In genomic region chr18:9839211-9839610, GRCh38 we compare ENCODE assay signal across 22 cellular contexts. TPM values are rescaled to one million over a fixed set of nuclear protein-coding genes. Genes with fewer than 3 reads are reported as not detected.
DNase-seq lines count a peak whose midpoint lies in the region; ATAC-seq and TF ChIP-seq lines count a peak whose summit lies in the region.
"Had no signal": no experiment of that assay in that cellular context is flagged by ENCODE, and none has a peak within 500 bp of the region (broad histone marks: within the 10 kb centered on the region; RNA-seq: fewer than 3 reads in every experiment).

No MANE protein-coding gene starts in this region.

- no peaks in the 10 kb centered on the region for H3K9me3 Mint-ChIP-seq in endodermal cell
- no peaks in the 10 kb centered on the region for H3K9me3 Mint-ChIP-seq in effector memory CD8-positive, alpha-beta T cell
- H3K9me3 Mint-ChIP-seq: activated CD8-positive, alpha-beta T cell treated with anti-CD3 and anti-CD28 coated beads for 36 hours had no signal

- CTCF ChIA-PET in PC-9 (lab: Charles Lee), result no interaction called here

- 90 to 99% methylated on average over 8 of the region's 8 CpGs for WGBS in endodermal cell (ENCODE audit: insufficient coverage in 1 of 2, insufficient read length in 1 of 2), 2 experiments
- 94 to 99% methylated on average over 7 to 8 of the region's 8 CpGs for WGBS in mesodermal cell (ENCODE audit: insufficient coverage in 2 of 2), 2 experiments

- H3K27me3 ChIP-seq in PC-9 (ENCODE audit: insufficient read depth, low read depth), result no peaks in the 10 kb centered on the region
- no peaks in the 10 kb centered on the region for H3K27me3 ChIP-seq in endodermal cell (ENCODE audit: control insufficient read depth, insufficient read depth, low read length, poor library complexity, severe bottlenecking)
- no peaks in the 10 kb centered on the region for H3K27me3 ChIP-seq in skeletal muscle tissue (ENCODE audit: control insufficient read depth in 3 of 3, insufficient read depth in 3 of 3, low read length in 3 of 3)
- H3K27me3 ChIP-seq: gastrocnemius medialis had no signal

- no peak for DNase-seq in PC-9
- DNase-seq in endodermal cell, result no peak
- no peak for DNase-seq in stimulated activated naive CD4-positive, alpha-beta T cell (lab: John Stamatoyannopoulos, UW)
- no peak for DNase-seq in effector memory CD8-positive, alpha-beta T cell
- DNase-seq: activated CD8-positive, alpha-beta T cell treated with anti-CD3 and anti-CD28 coated beads for 36 hours; aorta; C1 segment of cervical spinal cord; central memory CD4-positive, alpha-beta T cell; gastrocnemius medialis; GDM1; KBM-7; stimulated activated CD4-positive, alpha-beta T cell treated with anti-CD3 and anti-CD28 coated beads, Interleukin-2, amount 100 ng/mL, for 24 hours; T-helper 2 cell had no signal

- H3K4me3 Mint-ChIP-seq in endodermal cell, result no peak overlapping the region
- H3K4me3 Mint-ChIP-seq in effector memory CD8-positive, alpha-beta T cell, result no peak overlapping the region
- H3K4me3 Mint-ChIP-seq: activated CD8-positive, alpha-beta T cell treated with anti-CD3 and anti-CD28 coated beads for 36 hours; activated naive CD8-positive, alpha-beta T cell had no signal

- H3K79me2 ChIP-seq in PC-9 (ENCODE audit: low read depth), result no peaks in the 10 kb centered on the region

- H3K9me3 ChIP-seq in PC-9 (ENCODE audit: insufficient read depth, low read depth) (no peaks in the 10 kb centered on the region), endodermal cell (ENCODE audit: control insufficient read depth, low read length) (no peaks in the 10 kb centered on the region), mesodermal cell (ENCODE audit: control insufficient read depth, low read length) (no peaks in the 10 kb centered on the region), skeletal muscle tissue (ENCODE audit: control insufficient read depth in 3 of 3, low read length in 3 of 3) (no peaks in the 10 kb centered on the region)
- H3K9me3 ChIP-seq: gastrocnemius medialis, prostate gland had no signal

- intact Hi-C loops in PC-9 (cut with micrococcal nuclease; ENCODE audit: unreplicated experiment), result no loop called here

- H3K36me3 ChIP-seq in PC-9 (ENCODE audit: low read depth) (no peaks in the 10 kb centered on the region), endodermal cell (ENCODE audit: control insufficient read depth, insufficient read depth, low read length) (no peaks in the 10 kb centered on the region), mesodermal cell (ENCODE audit: control insufficient read depth, insufficient read depth, low read length) (peaks cover 60% of the 10 kb centered on the region), skeletal muscle tissue (ENCODE audit: control insufficient read depth in 3 of 3, insufficient read depth in 3 of 3, low read length in 3 of 3) (no peaks in the 10 kb centered on the region)
- H3K36me3 ChIP-seq: gastrocnemius medialis, prostate gland had no signal

- H3K4me3 ChIP-seq in PC-9, result no peak overlapping the region
- no peak overlapping the region for H3K4me3 ChIP-seq in endodermal cell (ENCODE audit: low read length)
- no peak overlapping the region for H3K4me3 ChIP-seq in mesodermal cell (ENCODE audit: extremely low read depth, insufficient read depth, low read length, poor library complexity, severe bottlenecking)
- no peak overlapping the region for H3K4me3 ChIP-seq in skeletal muscle tissue (ENCODE audit: low read length in 3 of 3)
- H3K4me3 ChIP-seq: gastrocnemius medialis, prostate gland, SK-N-MC had no signal

- H3K27ac Mint-ChIP-seq in endodermal cell, result peak overlapping the region; percentile 92
- H3K27ac Mint-ChIP-seq in effector memory CD8-positive, alpha-beta T cell, result peak overlapping the region in 1 of 2 donors; percentile 30
- H3K27ac Mint-ChIP-seq: activated CD8-positive, alpha-beta T cell treated with anti-CD3 and anti-CD28 coated beads for 36 hours; activated naive CD8-positive, alpha-beta T cell had no signal

- ATAC-seq in effector memory CD8-positive, alpha-beta T cell (replicated peaks), result no peak
- no peak for ATAC-seq in GM18520 (IDR thresholded peaks at IDR 0.05; ENCODE audit: unreplicated experiment)
- ATAC-seq: activated CD8-positive, alpha-beta T cell treated with anti-CD3 and anti-CD28 coated beads for 36 hours had no signal

- BruUV-seq in PC-9 (replicated peaks; lab: Mats Ljungman, UMichigan), result no TSS peak

- H3K9me2 ChIP-seq in PC-9 (ENCODE audit: insufficient read depth), result no peaks in the 10 kb centered on the region

- peaks cover 18% of the 10 kb centered on the region for H3F3A ChIP-seq in PC-9 (ENCODE audit: insufficient read depth, low read depth)

- no peaks in the 10 kb centered on the region for H3K36me3 Mint-ChIP-seq in endodermal cell (ENCODE audit: low read depth)
- no peaks in the 10 kb centered on the region for H3K36me3 Mint-ChIP-seq in effector memory CD8-positive, alpha-beta T cell (ENCODE audit: insufficient read depth)
- H3K36me3 Mint-ChIP-seq: activated naive CD8-positive, alpha-beta T cell had no signal

- H2AFZ ChIP-seq in PC-9, result no peak overlapping the region

- no peaks in the 10 kb centered on the region for H4K20me1 ChIP-seq in PC-9 (ENCODE audit: insufficient read depth)

- H3K27ac ChIP-seq in PC-9, result peak overlapping the region; percentile 39; the same call in 1 of the 2 replicates
- no peak overlapping the region for H3K27ac ChIP-seq in endodermal cell (ENCODE audit: low read depth, low read length)
- H3K27ac ChIP-seq in mesodermal cell (ENCODE audit: low read depth, low read length, severe bottlenecking), result peak overlapping the region; percentile 75
- H3K27ac ChIP-seq in skeletal muscle tissue (ENCODE audit: low read depth, low read length), result peak overlapping the region; percentile 82
- H3K27ac ChIP-seq: prostate gland, RWPE1, SK-N-MC had no signal

- H3K27me3 Mint-ChIP-seq in endodermal cell (ENCODE audit: insufficient read depth), result peaks cover 2% of the 10 kb centered on the region
- H3K27me3 Mint-ChIP-seq in effector memory CD8-positive, alpha-beta T cell, result peaks cover 28 to 53% of the 10 kb centered on the region in 2 donors

- H3K9ac ChIP-seq in endodermal cell (ENCODE audit: extremely low read depth, low read length, poor library complexity, severe bottlenecking), result no peak overlapping the region
- peak overlapping the region in 2 of 3 donors; percentile 51 to 52 for H3K9ac ChIP-seq in skeletal muscle tissue (ENCODE audit: low read depth in 1 of 3, low read length in 3 of 3)

- H3K4me1 ChIP-seq in PC-9 (replicated peaks; ENCODE audit: insufficient read depth) (peaks cover 42% of the 10 kb centered on the region), endodermal cell (ENCODE audit: control insufficient read depth, insufficient read depth, low read length) (peaks cover 10% of the 10 kb centered on the region), mesodermal cell (ENCODE audit: control insufficient read depth, insufficient read depth, low read length, poor library complexity, severe bottlenecking) (peaks cover 19% of the 10 kb centered on the region), skeletal muscle tissue (ENCODE audit: control insufficient read depth in 3 of 3, insufficient read depth in 3 of 3, low read length in 3 of 3) (peaks cover 38 to 66% (median 51%) of the 10 kb centered on the region in 3 donors)
- H3K4me1 ChIP-seq: prostate gland had no signal

- 0 out of 2 replicates have a peak overlapping the region, but pooled peaks have one; percentile 33 for H3K4me2 ChIP-seq in PC-9

- TF ChIP-seq CTCF in PC-9 (conservative IDR thresholded peaks at IDR 0.05) (no peak), endodermal cell (conservative IDR thresholded peaks at IDR 0.05) (no peak)

- H3K4me1 Mint-ChIP-seq in endodermal cell, result peaks cover 42% of the 10 kb centered on the region
- H3K4me1 Mint-ChIP-seq in effector memory CD8-positive, alpha-beta T cell (ENCODE audit: low read depth in 2 of 2), result no peaks in the 10 kb centered on the region

- POLR2A ChIA-PET in PC-9 (lab: Charles Lee; ENCODE audit: unreplicated experiment), result interaction anchor here (1.2 kb wide), 2 partner anchors 11 to 74 kb away, joined by 7 to 10 read pairs; partner anchors contain the start of gene VAPA

RNA-seq across cellular contexts. Expression of gene TXNDC2, which starts 46.6 kb away (rescaled TPM):
- 0.11 TPM in 1 of 2 replicates, not detected in the other for total RNA-seq in PC-9 (2021)
- not detected for total RNA-seq in endodermal cell
- polyA plus RNA-seq in endodermal cell (2013, experiment 1 of 2), result 0.07 TPM
- not detected for polyA plus RNA-seq in endodermal cell (2013, experiment 2 of 2)
- 0.18 TPM for polyA plus RNA-seq in mesodermal cell (2013, experiment 1 of 2)
- 0.40 TPM for polyA plus RNA-seq in mesodermal cell (2013, experiment 2 of 2)
- not detected for total RNA-seq in skeletal muscle tissue
- total RNA-seq: activated CD8-positive, alpha-beta T cell treated with anti-CD3 and anti-CD28 coated beads for 36 hours; gastrocnemius medialis; MCF 10A; urinary bladder had no signal
- polyA plus RNA-seq: aorta had no signal
